10 cellular contexts compared by ENCODE assay signal in the genomic region with DNA sequence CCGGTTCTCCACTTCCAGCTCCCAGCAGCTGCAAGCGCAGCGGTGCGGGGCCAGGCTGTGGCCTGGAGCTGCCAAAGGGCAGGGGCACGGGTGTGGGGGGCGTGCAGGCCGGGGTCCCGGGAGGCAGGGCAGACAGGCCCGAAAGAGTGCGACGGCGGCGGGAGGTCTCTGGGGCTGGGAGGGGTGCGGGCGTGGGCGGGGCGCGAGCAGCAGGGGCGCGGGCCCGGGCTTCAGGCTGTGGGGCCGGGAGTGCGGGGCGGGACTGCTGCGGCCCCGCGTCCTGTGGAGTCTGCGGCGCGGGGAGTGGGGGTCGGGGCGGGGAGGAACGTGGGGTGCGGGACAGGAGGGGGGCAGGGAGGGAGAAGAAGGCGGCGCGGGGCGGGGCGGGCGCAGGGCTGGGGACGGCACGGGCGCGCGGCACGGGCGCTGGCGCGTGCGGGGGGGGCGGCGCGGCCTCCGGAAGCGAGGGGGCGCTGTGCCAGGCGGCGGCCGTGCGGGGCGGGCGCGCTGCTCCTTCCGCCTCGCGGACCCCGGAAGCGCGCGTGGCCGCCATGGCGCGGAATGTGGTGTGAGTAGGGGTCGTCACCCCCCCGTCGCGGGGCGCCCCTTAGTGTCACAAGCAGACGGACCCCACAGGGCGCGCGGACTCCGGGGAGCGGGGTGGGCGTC. TPM values are rescaled to one million over a fixed set of nuclear protein-coding genes. Genes with fewer than 3 reads are reported as not detected.
DNase-seq lines count a peak whose midpoint lies in the region; ATAC-seq, FAIRE-seq and TF ChIP-seq lines count a peak whose summit lies in the region.
"Had no signal": no experiment of that assay in that cellular context is flagged by ENCODE, and none has a peak within 500 bp of the region (broad histone marks: within the 10 kb centered on the region; RNA-seq: fewer than 3 reads in every experiment).

A gene (plus strand): TSS at position 521 of the 669 bp plus-strand sequence. CDS start 31 bp downstream, at position 552.

- no peak for TF ChIP-seq EP300 in K562 (IDR thresholded peaks at IDR 0.05; ENCODE audit: low read length)

- no TSS peak for BruUV-seq in K562 (replicated peaks; lab: Mats Ljungman, UMichigan)

- intact Hi-C loops in K562 (cut with micrococcal nuclease): no loop called here

- no peak within 1 kb of the TSS for H3K4me2 ChIP-seq in K562 (ENCODE audit: insufficient read depth, low read length)
- H3K4me2 ChIP-seq: BLaER1 had no signal

- in situ Hi-C loops in K562 (cut with MboI): no loop called here

- H3K27me3 ChIP-seq in K562 (ENCODE audit: control insufficient read depth in 2 of 2, insufficient read depth in 2 of 2, low read length in 2 of 2): no peaks in the 10 kb centered on the region
- H3K27me3 ChIP-seq: BLaER1 had no signal

- no peak within 1 kb of the TSS for H3K9ac ChIP-seq in K562 (ENCODE audit: insufficient read depth in 1 of 2, low read depth in 2 of 2, low read length in 2 of 2)
- H3K9ac ChIP-seq: BLaER1 had no signal

- ATAC-seq in K562: peak; percentile 73
- ATAC-seq in HG03571 (IDR thresholded peaks at IDR 0.05; ENCODE audit: unreplicated experiment): no peak
- no peak for ATAC-seq in GM19395 (IDR thresholded peaks at IDR 0.05; ENCODE audit: unreplicated experiment)

- WGBS in K562 (ENCODE audit: insufficient coverage, low coverage, missing lambda C conversion rate): no CpG with 5 or more reads among the region's 85 CpGs

- no peaks in the 10 kb centered on the region for H3K9me1 ChIP-seq in K562 (ENCODE audit: control insufficient read depth, insufficient read depth, low read length)

- DNase-seq in activated T-cell treated with anti-CD3 and anti-CD28 coated beads for 1 hour (ENCODE audit: low read depth) (peak; percentile 16), K562 (ENCODE audit: extremely low read depth in 1 of 4, low spot score in 3 of 4) (no peak), mesenteric fat pad (ENCODE audit: low spot score) (no peak), urothelium cell line (ENCODE audit: low spot score) (no peak), SW 1271 (lab: John Stamatoyannopoulos, UW) (no peak)
- DNase-seq in activated T-cell treated with anti-CD3 and anti-CD28 coated beads, Interleukin-2, amount 50 U/mL, for 48 hours: no peak

- H3K4me3 ChIP-seq in K562: no peak within 1 kb of the TSS
- H3K4me3 ChIP-seq: BLaER1 had no signal

- CTCF ChIA-PET in K562 (lab: Yijun Ruan, JAX; ENCODE audit: low intra/inter-chr PET ratio): interaction anchor here (0.7 to 3.3 kb wide), 3 partner anchors 52 to 253 kb away, joined by 3 to 25 read pairs (median 4); no protein-coding TSS in a partner anchor

- POLR2A ChIA-PET in K562 (lab: Yijun Ruan, JAX): interaction anchor here (0.7 to 1.1 kb wide), 2 partner anchors 11 to 677 kb away, joined by 3 to 6 read pairs; no protein-coding TSS in a partner anchor

- no peak within 1 kb of the TSS for H3K27ac ChIP-seq in K562 (ENCODE audit: extremely low read depth, low read depth, low read length)
- H3K27ac ChIP-seq: BLaER1 had no signal

- peaks cover 0 to 12% of the 10 kb centered on the region in 2 experiments; a peak in 3 of 5 replicates for H3K4me1 ChIP-seq in K562 (replicated peaks in 1 of 2; ENCODE audit: control insufficient read depth in 2 of 2, insufficient read depth in 2 of 2, low read length in 2 of 2)

- H2AFZ ChIP-seq in K562 (ENCODE audit: low read depth, low read length): no peak within 1 kb of the TSS

- no peak for TF ChIP-seq RAD21 in K562 (CRISPR knock-in tag; conservative IDR thresholded peaks at IDR 0.05 in 1 of 2, IDR thresholded peaks at IDR 0.05 in 1 of 2)

- no peaks in the 10 kb centered on the region for H4K20me1 ChIP-seq in K562 (replicated peaks; ENCODE audit: control insufficient read depth, insufficient read depth, low read length)
- H4K20me1 ChIP-seq: BLaER1 had no signal

- no peaks in the 10 kb centered on the region for H3K79me2 ChIP-seq in K562 (ENCODE audit: control insufficient read depth, insufficient read depth, low read length)

- H3K36me3 ChIP-seq in K562 (ENCODE audit: control insufficient read depth, insufficient read depth, low read length): no peaks in the 10 kb centered on the region
- H3K36me3 ChIP-seq: BLaER1 had no signal

- TF ChIP-seq POLR2A in K562 (conservative IDR thresholded peaks at IDR 0.05): no peak

- FAIRE-seq in K562 (lab: Jason Lieb, UNC): no peak
- FAIRE-seq in urothelium cell line (lab: Jason Lieb, UNC): peak; percentile 55
- FAIRE-seq: endometrium had no signal

- TF ChIP-seq CTCF in K562 (IDR thresholded peaks at IDR 0.05 in 2 of 3, conservative IDR thresholded peaks at IDR 0.05 in 1 of 3; ENCODE audit: insufficient read depth in 2 of 3, low read depth in 1 of 3, low read length in 3 of 3): no peak

- H3K9me3 ChIP-seq in K562 (replicated peaks; ENCODE audit: control insufficient read depth, insufficient read depth, low read depth, low read length): no peaks in the 10 kb centered on the region
- H3K9me3 ChIP-seq: BLaER1 had no signal

TF ChIP-seq in K562, 482 proteins besides CTCF, POLR2A, EP300 and RAD21:
- TF ChIP-seq HDAC6 (IDR thresholded peaks at IDR 0.05; ENCODE audit: low read depth, low read length) (no peak), NBN (IDR thresholded peaks at IDR 0.05; ENCODE audit: low read depth) (no peak)
- TF ChIP-seq, protein P1, sequence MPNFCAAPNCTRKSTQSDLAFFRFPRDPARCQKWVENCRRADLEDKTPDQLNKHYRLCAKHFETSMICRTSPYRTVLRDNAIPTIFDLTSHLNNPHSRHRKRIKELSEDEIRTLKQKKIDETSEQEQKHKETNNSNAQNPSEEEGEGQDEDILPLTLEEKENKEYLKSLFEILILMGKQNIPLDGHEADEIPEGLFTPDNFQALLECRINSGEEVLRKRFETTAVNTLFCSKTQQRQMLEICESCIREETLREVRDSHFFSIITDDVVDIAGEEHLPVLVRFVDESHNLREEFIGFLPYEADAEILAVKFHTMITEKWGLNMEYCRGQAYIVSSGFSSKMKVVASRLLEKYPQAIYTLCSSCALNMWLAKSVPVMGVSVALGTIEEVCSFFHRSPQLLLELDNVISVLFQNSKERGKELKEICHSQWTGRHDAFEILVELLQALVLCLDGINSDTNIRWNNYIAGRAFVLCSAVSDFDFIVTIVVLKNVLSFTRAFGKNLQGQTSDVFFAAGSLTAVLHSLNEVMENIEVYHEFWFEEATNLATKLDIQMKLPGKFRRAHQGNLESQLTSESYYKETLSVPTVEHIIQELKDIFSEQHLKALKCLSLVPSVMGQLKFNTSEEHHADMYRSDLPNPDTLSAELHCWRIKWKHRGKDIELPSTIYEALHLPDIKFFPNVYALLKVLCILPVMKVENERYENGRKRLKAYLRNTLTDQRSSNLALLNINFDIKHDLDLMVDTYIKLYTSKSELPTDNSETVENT (CRISPR knock-in tag; IDR thresholded peaks at IDR 0.05): no peak
TF ChIP-seq in K562: peak in this region for 0.

RNA-seq across cellular contexts. Expression of the gene that starts here (rescaled TPM):
- total RNA-seq in K562 (2011; cell fraction: chromatin; rRNA removed; ENCODE audit: low replicate concordance): 26.8 and 80.9 TPM in 2 replicates
- 67.7 and 84.7 TPM in 2 replicates for total RNA-seq in K562 (2011; cell fraction: nucleolus; rRNA removed)
- total RNA-seq in K562 (2011; cell fraction: nucleoplasm; rRNA removed): 43.5 and 46.6 TPM in 2 replicates
- total RNA-seq in K562 (2014; rRNA removed): 109 and 128 TPM in 2 replicates
- 17.5 and 22.7 TPM in 2 replicates for total RNA-seq in K562 (2014; rRNA removed; fragmentation: Illumina TruSeq; extraction: Trizol)
- total RNA-seq in K562 (2015; rRNA removed; fragmentation: Illumina TruSeq; extraction: Trizol): 46.2 and 53.3 TPM in 2 replicates
- 63.7 and 72.7 TPM in 2 replicates for total RNA-seq in K562 (2021)
- 35.5 and 50.9 TPM in 2 replicates for polyA plus RNA-seq in K562 (2011; rRNA removed)
- polyA plus RNA-seq in K562 (2011; cell fraction: cytosol; rRNA removed): 131 and 155 TPM in 2 replicates
- 75.9 and 80.7 TPM in 2 replicates for polyA plus RNA-seq in K562 (2011; cell fraction: nucleus; rRNA removed)
- 44.3 and 53.3 TPM in 2 replicates for polyA plus RNA-seq in K562 (2012)
- 37.4 and 42.9 TPM in 2 replicates for polyA plus RNA-seq in K562 (2014; fragmentation: Illumina TruSeq; extraction: Trizol)
- 1 to 10 TPM in 1 of 2 experiments, under 1 TPM in 1; 0.44 to 1.1 TPM for polyA plus RNA-seq in K562 (2014; fragmentation: Nextera tagmentation; extraction: Ambion mirVana)
- polyA plus RNA-seq in K562 (2014; rRNA removed): 79.9 and 85.9 TPM in 2 replicates
- polyA minus RNA-seq in K562 (2011; rRNA and poly(A)+ RNA removed): 19.0 and 20.5 TPM in 2 replicates
- polyA minus RNA-seq in K562 (2011; cell fraction: cytosol; rRNA and poly(A)+ RNA removed): 40.8 and 45.4 TPM in 2 replicates
- 53.0 and 70.8 TPM in 2 replicates for polyA minus RNA-seq in K562 (2011; cell fraction: nucleus; rRNA and poly(A)+ RNA removed)
- 26.0 TPM for total RNA-seq in mesenteric fat pad
